Comparison of ENCODE assay signal across 2 cellular contexts in the genomic region with DNA sequence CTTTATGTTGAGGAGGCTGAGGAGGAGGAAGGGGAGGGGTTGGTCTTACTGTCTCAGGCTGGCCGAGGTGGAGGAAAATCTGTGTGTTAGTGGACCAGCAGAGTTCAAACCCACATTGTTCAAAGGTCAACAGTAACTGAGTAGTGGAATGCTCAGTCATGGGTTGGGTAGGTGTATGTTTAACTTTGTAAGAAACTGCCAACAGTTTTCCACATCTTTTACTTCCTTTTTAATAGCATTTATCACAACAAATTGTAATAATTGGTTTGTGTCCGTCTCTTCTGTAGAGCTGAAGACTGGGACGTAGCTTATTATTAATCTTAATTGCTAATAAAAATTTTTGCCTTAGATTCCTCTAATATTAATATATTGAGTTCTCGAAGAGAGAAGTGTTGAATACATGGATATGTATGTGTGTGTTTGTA.
TF ChIP-seq lines count a peak whose summit lies in the region.

No MANE protein-coding gene starts in this region.

TF ChIP-seq in K562, 482 proteins besides CTCF, POLR2A, EP300 and RAD21 (continued from another document):
- TF ChIP-seq, protein P1, sequence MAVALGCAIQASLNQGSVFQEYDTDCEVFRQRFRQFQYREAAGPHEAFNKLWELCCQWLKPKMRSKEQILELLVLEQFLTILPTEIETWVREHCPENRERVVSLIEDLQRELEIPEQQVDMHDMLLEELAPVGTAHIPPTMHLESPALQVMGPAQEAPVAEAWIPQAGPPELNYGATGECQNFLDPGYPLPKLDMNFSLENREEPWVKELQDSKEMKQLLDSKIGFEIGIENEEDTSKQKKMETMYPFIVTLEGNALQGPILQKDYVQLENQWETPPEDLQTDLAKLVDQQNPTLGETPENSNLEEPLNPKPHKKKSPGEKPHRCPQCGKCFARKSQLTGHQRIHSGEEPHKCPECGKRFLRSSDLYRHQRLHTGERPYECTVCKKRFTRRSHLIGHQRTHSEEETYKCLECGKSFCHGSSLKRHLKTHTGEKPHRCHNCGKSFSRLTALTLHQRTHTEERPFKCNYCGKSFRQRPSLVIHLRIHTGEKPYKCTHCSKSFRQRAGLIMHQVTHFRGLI (CRISPR knock-in tag; IDR thresholded peaks at IDR 0.05): 0 out of 2 replicates have a peak, but pooled peaks have one; percentile 32
- TF ChIP-seq CC2D1A (IDR thresholded peaks at IDR 0.05): no peak
- TF ChIP-seq, protein P2, sequence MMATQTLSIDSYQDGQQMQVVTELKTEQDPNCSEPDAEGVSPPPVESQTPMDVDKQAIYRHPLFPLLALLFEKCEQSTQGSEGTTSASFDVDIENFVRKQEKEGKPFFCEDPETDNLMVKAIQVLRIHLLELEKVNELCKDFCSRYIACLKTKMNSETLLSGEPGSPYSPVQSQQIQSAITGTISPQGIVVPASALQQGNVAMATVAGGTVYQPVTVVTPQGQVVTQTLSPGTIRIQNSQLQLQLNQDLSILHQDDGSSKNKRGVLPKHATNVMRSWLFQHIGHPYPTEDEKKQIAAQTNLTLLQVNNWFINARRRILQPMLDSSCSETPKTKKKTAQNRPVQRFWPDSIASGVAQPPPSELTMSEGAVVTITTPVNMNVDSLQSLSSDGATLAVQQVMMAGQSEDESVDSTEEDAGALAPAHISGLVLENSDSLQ (IDR thresholded peaks at IDR 0.05): no peak
- no peak for TF ChIP-seq CBX8 (IDR thresholded peaks at IDR 0.05; ENCODE audit: borderline replicate concordance, extremely low read depth, low read depth, low read length, poor library complexity, severe bottlenecking)
- TF ChIP-seq, protein P3, sequence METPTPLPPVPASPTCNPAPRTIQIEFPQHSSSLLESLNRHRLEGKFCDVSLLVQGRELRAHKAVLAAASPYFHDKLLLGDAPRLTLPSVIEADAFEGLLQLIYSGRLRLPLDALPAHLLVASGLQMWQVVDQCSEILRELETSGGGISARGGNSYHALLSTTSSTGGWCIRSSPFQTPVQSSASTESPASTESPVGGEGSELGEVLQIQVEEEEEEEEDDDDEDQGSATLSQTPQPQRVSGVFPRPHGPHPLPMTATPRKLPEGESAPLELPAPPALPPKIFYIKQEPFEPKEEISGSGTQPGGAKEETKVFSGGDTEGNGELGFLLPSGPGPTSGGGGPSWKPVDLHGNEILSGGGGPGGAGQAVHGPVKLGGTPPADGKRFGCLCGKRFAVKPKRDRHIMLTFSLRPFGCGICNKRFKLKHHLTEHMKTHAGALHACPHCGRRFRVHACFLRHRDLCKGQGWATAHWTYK (CRISPR knock-in tag; IDR thresholded peaks at IDR 0.05): no peak
- TF ChIP-seq, protein P4, sequence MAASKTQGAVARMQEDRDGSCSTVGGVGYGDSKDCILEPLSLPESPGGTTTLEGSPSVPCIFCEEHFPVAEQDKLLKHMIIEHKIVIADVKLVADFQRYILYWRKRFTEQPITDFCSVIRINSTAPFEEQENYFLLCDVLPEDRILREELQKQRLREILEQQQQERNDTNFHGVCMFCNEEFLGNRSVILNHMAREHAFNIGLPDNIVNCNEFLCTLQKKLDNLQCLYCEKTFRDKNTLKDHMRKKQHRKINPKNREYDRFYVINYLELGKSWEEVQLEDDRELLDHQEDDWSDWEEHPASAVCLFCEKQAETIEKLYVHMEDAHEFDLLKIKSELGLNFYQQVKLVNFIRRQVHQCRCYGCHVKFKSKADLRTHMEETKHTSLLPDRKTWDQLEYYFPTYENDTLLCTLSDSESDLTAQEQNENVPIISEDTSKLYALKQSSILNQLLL (CRISPR knock-in tag; IDR thresholded peaks at IDR 0.05; ENCODE audit: borderline replicate concordance): peak; percentile 25; the same call in 1 of the 2 replicates
- peak; percentile 63; the same call in 1 of the 2 replicates for TF ChIP-seq ZNF140 (CRISPR knock-in tag; IDR thresholded peaks at IDR 0.05)
- TF ChIP-seq, protein P5, sequence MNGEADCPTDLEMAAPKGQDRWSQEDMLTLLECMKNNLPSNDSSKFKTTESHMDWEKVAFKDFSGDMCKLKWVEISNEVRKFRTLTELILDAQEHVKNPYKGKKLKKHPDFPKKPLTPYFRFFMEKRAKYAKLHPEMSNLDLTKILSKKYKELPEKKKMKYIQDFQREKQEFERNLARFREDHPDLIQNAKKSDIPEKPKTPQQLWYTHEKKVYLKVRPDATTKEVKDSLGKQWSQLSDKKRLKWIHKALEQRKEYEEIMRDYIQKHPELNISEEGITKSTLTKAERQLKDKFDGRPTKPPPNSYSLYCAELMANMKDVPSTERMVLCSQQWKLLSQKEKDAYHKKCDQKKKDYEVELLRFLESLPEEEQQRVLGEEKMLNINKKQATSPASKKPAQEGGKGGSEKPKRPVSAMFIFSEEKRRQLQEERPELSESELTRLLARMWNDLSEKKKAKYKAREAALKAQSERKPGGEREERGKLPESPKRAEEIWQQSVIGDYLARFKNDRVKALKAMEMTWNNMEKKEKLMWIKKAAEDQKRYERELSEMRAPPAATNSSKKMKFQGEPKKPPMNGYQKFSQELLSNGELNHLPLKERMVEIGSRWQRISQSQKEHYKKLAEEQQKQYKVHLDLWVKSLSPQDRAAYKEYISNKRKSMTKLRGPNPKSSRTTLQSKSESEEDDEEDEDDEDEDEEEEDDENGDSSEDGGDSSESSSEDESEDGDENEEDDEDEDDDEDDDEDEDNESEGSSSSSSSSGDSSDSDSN (IDR thresholded peaks at IDR 0.05; ENCODE audit: borderline replicate concordance in 1 of 2, low read depth in 2 of 2, low read length in 2 of 2): no peak
- TF ChIP-seq, protein P6, sequence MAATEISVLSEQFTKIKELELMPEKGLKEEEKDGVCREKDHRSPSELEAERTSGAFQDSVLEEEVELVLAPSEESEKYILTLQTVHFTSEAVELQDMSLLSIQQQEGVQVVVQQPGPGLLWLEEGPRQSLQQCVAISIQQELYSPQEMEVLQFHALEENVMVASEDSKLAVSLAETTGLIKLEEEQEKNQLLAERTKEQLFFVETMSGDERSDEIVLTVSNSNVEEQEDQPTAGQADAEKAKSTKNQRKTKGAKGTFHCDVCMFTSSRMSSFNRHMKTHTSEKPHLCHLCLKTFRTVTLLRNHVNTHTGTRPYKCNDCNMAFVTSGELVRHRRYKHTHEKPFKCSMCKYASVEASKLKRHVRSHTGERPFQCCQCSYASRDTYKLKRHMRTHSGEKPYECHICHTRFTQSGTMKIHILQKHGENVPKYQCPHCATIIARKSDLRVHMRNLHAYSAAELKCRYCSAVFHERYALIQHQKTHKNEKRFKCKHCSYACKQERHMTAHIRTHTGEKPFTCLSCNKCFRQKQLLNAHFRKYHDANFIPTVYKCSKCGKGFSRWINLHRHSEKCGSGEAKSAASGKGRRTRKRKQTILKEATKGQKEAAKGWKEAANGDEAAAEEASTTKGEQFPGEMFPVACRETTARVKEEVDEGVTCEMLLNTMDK (IDR thresholded peaks at IDR 0.05; ENCODE audit: borderline replicate concordance, insufficient read depth, low read depth, low read length, poor library complexity, severe bottlenecking): no peak
- TF ChIP-seq HSF4 (CRISPR knock-in tag; IDR thresholded peaks at IDR 0.05; ENCODE audit: borderline replicate concordance): no peak
- no peak for TF ChIP-seq DIDO1 (tag; IDR thresholded peaks at IDR 0.05; ENCODE audit: low read depth)

TF ChIP-seq in GM23338, 12 proteins besides CTCF, POLR2A, EP300 and RAD21 (continued from another document):
- TF ChIP-seq, protein P7, sequence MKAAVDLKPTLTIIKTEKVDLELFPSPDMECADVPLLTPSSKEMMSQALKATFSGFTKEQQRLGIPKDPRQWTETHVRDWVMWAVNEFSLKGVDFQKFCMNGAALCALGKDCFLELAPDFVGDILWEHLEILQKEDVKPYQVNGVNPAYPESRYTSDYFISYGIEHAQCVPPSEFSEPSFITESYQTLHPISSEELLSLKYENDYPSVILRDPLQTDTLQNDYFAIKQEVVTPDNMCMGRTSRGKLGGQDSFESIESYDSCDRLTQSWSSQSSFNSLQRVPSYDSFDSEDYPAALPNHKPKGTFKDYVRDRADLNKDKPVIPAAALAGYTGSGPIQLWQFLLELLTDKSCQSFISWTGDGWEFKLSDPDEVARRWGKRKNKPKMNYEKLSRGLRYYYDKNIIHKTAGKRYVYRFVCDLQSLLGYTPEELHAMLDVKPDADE (IDR thresholded peaks at IDR 0.05): no peak
- no peak for TF ChIP-seq ZNF114 (CRISPR knock-in tag; IDR thresholded peaks at IDR 0.05)
- no peak for TF ChIP-seq NANOG (IDR thresholded peaks at IDR 0.05; ENCODE audit: borderline replicate concordance)
- no peak for TF ChIP-seq ZNF331 (CRISPR knock-in tag; IDR thresholded peaks at IDR 0.05; ENCODE audit: low read depth)
- no peak for TF ChIP-seq STAT1 (IDR thresholded peaks at IDR 0.05; ENCODE audit: unreplicated experiment)
